In the genomic region with DNA sequence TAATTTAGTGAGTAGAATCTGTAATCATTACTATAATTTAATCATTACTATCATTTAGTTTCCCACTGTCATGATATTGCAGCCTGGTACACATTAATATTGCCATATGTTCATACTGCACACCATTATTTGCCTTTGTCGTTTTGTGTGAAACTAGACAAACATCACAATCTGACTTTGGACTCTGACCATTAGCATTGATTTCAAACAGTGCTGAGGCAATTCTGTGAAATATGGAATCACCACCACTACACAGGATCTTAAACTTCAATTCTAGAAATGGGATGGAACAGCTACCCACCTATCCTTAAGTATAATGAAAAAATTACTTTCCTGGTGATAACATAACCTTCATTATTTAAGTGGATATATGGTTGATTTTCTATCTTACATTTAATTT, we compare ENCODE assay signal across 20 cellular contexts.
"Had no signal": no experiment of that assay in that cellular context is flagged by ENCODE, and none has a peak within 500 bp of the region (broad histone marks: within the 10 kb centered on the region; RNA-seq: fewer than 3 reads in every experiment).

No MANE protein-coding gene starts in this region.

- H3K36me3 ChIP-seq: gastrocnemius medialis, prostate gland, upper lobe of left lung had no signal

- H3K36me3 Mint-ChIP-seq: memory B cell, natural killer cell had no signal

- H3K4me1 ChIP-seq: gastrocnemius medialis had no signal

- H3K27me3 Mint-ChIP-seq: brain had no signal

- H3K27me3 ChIP-seq: gastrocnemius medialis, heart left ventricle, upper lobe of left lung had no signal

- H3K9me3 Mint-ChIP-seq: activated B cell treated with CpG ODN at 0.5 μM for 24 hours; activated CD4-positive, alpha-beta T cell treated with anti-CD3 and anti-CD28 coated beads, Interleukin-2, amount 10 ng/mL, durations not matched to agents 7 days and 5 days; activated T-cell treated with anti-CD3 and anti-CD28 coated beads, Interleukin-2, amount 50 U/mL, for 72 hours; memory B cell; natural killer cell; stimulated activated naive CD8-positive, alpha-beta T cell treated with anti-CD3 and anti-CD28 coated beads, Interleukin-15, Interleukin-2, amounts not matched to agents 100 ng/mL and 50 ng/mL, for 24 hours had no signal

- H3K27ac Mint-ChIP-seq: activated B cell treated with CpG ODN at 0.5 μM for 24 hours; activated CD4-positive, alpha-beta T cell treated with anti-CD3 and anti-CD28 coated beads, Interleukin-2, amount 10 ng/mL, durations not matched to agents 7 days and 5 days; activated naive CD4-positive, alpha-beta T cell treated with anti-CD3 and anti-CD28 coated beads, Interleukin-2, amount 50 U/mL, for 72 hours; activated T-cell treated with anti-CD3 and anti-CD28 coated beads, Interleukin-2, amount 50 U/mL, for 72 hours; memory B cell; natural killer cell; stimulated activated naive CD8-positive, alpha-beta T cell treated with anti-CD3 and anti-CD28 coated beads, Interleukin-15, Interleukin-2, amounts not matched to agents 100 ng/mL and 50 ng/mL, for 24 hours; T-helper 17 cell had no signal

- DNase-seq: activated B cell treated with CpG ODN at 0.5 μM for 24 hours; activated CD4-positive, alpha-beta T cell treated with anti-CD3 and anti-CD28 coated beads, Interleukin-2, amount 10 ng/mL, durations not matched to agents 7 days and 5 days; activated CD8-positive, alpha-beta memory T cell treated with anti-CD3 and anti-CD28 coated beads, Interleukin-2, amount 50 U/mL, for 48 hours; activated gamma-delta T cell; activated T-cell treated with anti-CD3 and anti-CD28 coated beads, Interleukin-2, amount 50 U/mL, for 72 hours; cerebellar nuclear complex; effector CD8-positive, alpha-beta T cell; gastrocnemius medialis; heart left ventricle; left cardiac atrium; natural killer cell; right cardiac atrium; T-helper 17 cell; upper lobe of left lung had no signal

- H3K4me1 Mint-ChIP-seq: activated B cell treated with CpG ODN at 0.5 μM for 24 hours; activated CD4-positive, alpha-beta T cell treated with anti-CD3 and anti-CD28 coated beads, Interleukin-2, amount 10 ng/mL, durations not matched to agents 7 days and 5 days; memory B cell; T-helper 17 cell had no signal

- H3K4me3 ChIP-seq: gastrocnemius medialis, heart left ventricle, prostate gland, smooth muscle cell, upper lobe of left lung had no signal

- H3K27ac ChIP-seq: gastrocnemius medialis, prostate gland, upper lobe of left lung had no signal

- H3K9me3 ChIP-seq: gastrocnemius medialis, heart left ventricle, prostate gland, upper lobe of left lung had no signal

- H3K4me3 Mint-ChIP-seq: activated B cell treated with CpG ODN at 0.5 μM for 24 hours; activated CD4-positive, alpha-beta T cell treated with anti-CD3 and anti-CD28 coated beads, Interleukin-2, amount 10 ng/mL, durations not matched to agents 7 days and 5 days; activated T-cell treated with anti-CD3 and anti-CD28 coated beads, Interleukin-2, amount 50 U/mL, for 72 hours; brain; memory B cell; natural killer cell; stimulated activated naive CD8-positive, alpha-beta T cell treated with anti-CD3 and anti-CD28 coated beads, Interleukin-15, Interleukin-2, amounts not matched to agents 100 ng/mL and 50 ng/mL, for 24 hours; T-helper 17 cell had no signal
